Comparison of ENCODE assay signal across 14 cellular contexts in the genomic region with DNA sequence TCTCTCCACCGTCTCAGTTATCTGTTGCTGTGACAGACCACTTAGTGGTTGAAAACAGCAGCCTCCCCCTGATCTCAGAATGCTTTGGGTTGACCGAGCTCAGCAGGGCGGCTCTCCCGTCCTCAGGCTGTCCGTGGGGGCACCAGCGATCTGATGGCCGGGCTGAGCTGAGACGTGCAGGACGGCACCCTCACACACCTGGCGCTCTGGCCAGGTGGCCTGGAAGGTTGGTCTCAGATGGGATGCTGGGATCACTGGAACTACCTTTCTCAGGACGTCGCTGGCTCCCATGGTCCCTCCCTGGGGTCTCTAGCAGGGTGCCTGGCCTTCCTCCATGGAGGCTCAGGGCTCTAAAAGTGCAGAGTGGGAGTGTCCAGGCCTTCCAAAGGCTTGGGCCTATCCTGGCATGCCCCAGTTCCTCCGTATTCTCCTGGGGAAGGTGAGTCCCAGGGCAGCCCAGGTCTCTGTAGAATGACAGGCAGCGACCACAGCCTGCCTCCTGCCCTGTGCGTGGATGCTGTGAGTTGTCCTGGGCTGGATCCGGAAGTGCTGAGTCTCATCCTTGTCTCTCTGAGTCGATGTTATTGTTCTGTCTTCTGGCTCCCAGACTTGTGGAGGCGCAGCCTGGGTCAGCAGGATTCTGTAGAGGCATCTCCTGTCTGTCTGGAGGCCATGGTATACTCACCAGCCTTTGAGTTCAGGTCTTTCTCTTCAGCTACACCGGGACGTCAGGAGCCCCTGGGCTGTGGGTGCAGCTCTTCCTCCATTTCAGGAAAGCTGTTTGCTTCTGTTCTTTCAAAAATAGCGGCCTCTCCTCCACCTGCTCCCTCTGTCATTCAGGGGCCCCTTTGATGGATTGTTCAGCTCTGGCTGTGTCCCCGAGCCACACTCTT. TPM values are rescaled to one million over a fixed set of nuclear protein-coding genes. Genes with fewer than 3 reads are reported as not detected.
DNase-seq lines count a peak whose midpoint lies in the region; ATAC-seq and TF ChIP-seq lines count a peak whose summit lies in the region.
"Had no signal": no experiment of that assay in that cellular context is flagged by ENCODE, and none has a peak within 500 bp of the region (broad histone marks: within the 10 kb centered on the region; RNA-seq: fewer than 3 reads in every experiment).

No MANE protein-coding gene starts in this region.

- 82 to 90% methylated on average over 22 of the region's 22 CpGs for WGBS in sigmoid colon, 2 donors
- WGBS in thyroid gland, 2 donors = 84% methylated on average over 13 to 20 of the region's 22 CpGs

- H3K4me3 ChIP-seq in sigmoid colon = no peak overlapping the region
- H3K4me3 ChIP-seq in thyroid gland (replicated peaks in 1 of 3) = no peak overlapping the region

- peaks cover 4% of the 10 kb centered on the region for H3K27me3 Mint-ChIP-seq in glutamatergic neuron (ENCODE audit: unreplicated experiment)

- TF ChIP-seq CTCF in glutamatergic neuron (IDR thresholded peaks at IDR 0.05; ENCODE audit: partially characterized antibody, unreplicated experiment) = no peak
- no peak for TF ChIP-seq CTCF in sigmoid colon (IDR thresholded peaks at IDR 0.05)
- no peak for TF ChIP-seq CTCF in thyroid gland (IDR thresholded peaks at IDR 0.05)

- H3K27ac Mint-ChIP-seq in glutamatergic neuron (ENCODE audit: unreplicated experiment) = no peak overlapping the region

- H3K36me3 Mint-ChIP-seq in glutamatergic neuron (ENCODE audit: unreplicated experiment) = peaks cover 9% of the 10 kb centered on the region

- TF ChIP-seq POLR2A in sigmoid colon (IDR thresholded peaks at IDR 0.05) (no peak), thyroid gland (IDR thresholded peaks at IDR 0.05) (no peak)

- no peak for ATAC-seq in stimulated activated naive CD8-positive, alpha-beta T cell treated with anti-CD3 and anti-CD28 coated beads, Interleukin-15, Interleukin-2, amounts not matched to agents 100 U/mL and 50 U/mL, for 24 hours

- H3K27me3 ChIP-seq in sigmoid colon (no peaks in the 10 kb centered on the region), thyroid gland (no peaks in the 10 kb centered on the region)

- H3K4me1 ChIP-seq in sigmoid colon (peaks cover 0 to 10% (median 0%) of the 10 kb centered on the region in 4 donors), thyroid gland (peaks cover 3 to 8% of the 10 kb centered on the region in 2 donors)

- peaks cover 11% of the 10 kb centered on the region for H3K4me1 Mint-ChIP-seq in glutamatergic neuron (ENCODE audit: low read depth, unreplicated experiment)

- DNase-seq in SKM-1 treated with dmso at 0.1 percent for 144 hours (lab: John Stamatoyannopoulos, UW; ENCODE audit: unreplicated experiment) (peak; percentile 58), SKM-1 (lab: John Stamatoyannopoulos, UW; ENCODE audit: unreplicated experiment) (no peak), NOMO-1 (lab: John Stamatoyannopoulos, UW; ENCODE audit: unreplicated experiment in 2 of 2) (peak; percentile 50 to 60), glutamatergic neuron (no peak), sigmoid colon (peak; percentile 59), SW 1271 (lab: John Stamatoyannopoulos, UW) (no peak), thyroid gland (no peak)
- no peak for DNase-seq in stimulated activated naive CD8-positive, alpha-beta T cell treated with anti-CD3 and anti-CD28 coated beads, Interleukin-15, Interleukin-2, amounts not matched to agents 100 U/mL and 50 U/mL, for 24 hours
- DNase-seq: COR-L47; GOT3; Karpas-422; NCI-H2029; stimulated activated CD4-positive, alpha-beta T cell treated with anti-CD3 and anti-CD28 coated beads, Interleukin-4, amount 100 ng/mL, for 1 hour had no signal

- no peaks in the 10 kb centered on the region for H3K9me3 ChIP-seq in sigmoid colon
- no peaks in the 10 kb centered on the region for H3K9me3 ChIP-seq in thyroid gland

- intact Hi-C loops in sigmoid colon (cut with DNase I) (no loop called here), thyroid gland (cut with DNase I) (loop anchor here (5.0 kb wide), 1 partner anchor 257 kb away; no protein-coding TSS in a partner anchor)

- no peak for TF ChIP-seq EP300 in sigmoid colon (IDR thresholded peaks at IDR 0.05)

- no peaks in the 10 kb centered on the region for H3K36me3 ChIP-seq in sigmoid colon
- no peaks in the 10 kb centered on the region for H3K36me3 ChIP-seq in thyroid gland

- H3K4me3 Mint-ChIP-seq in glutamatergic neuron (ENCODE audit: unreplicated experiment) = peak overlapping the region; percentile 2

- H3K27ac ChIP-seq in sigmoid colon = no peak overlapping the region
- no peak overlapping the region for H3K27ac ChIP-seq in thyroid gland
- H3K27ac ChIP-seq: epithelial cell of prostate had no signal

- peaks cover 9% of the 10 kb centered on the region for H3K9me3 Mint-ChIP-seq in glutamatergic neuron (ENCODE audit: unreplicated experiment)

RNA-seq across cellular contexts. Expression of a gene that starts 12.1 kb away (rescaled TPM):
- total RNA-seq in glutamatergic neuron (ENCODE audit: unreplicated experiment) = 49.4 TPM
- 10 to 100 TPM in 1 of 4 donors, 1 to 10 TPM in 3; 7.7 to 10.2 (median 9.3) TPM for total RNA-seq in sigmoid colon
- 10 to 100 TPM; 27.0 to 50.8 (median 28.2) TPM for polyA plus RNA-seq in sigmoid colon
- 10 to 100 TPM; 14.5 to 35.4 (median 27.3) TPM for total RNA-seq in thyroid gland

RNA-seq across cellular contexts. Expression of a gene that starts 52.9 kb away (rescaled TPM):
- total RNA-seq in glutamatergic neuron (ENCODE audit: unreplicated experiment) (13.8 TPM), sigmoid colon (10 to 100 TPM in 1 of 4 donors, 1 to 10 TPM in 3; 6.1 to 15.5 (median 8.1) TPM), thyroid gland (10 to 100 TPM; 14.0 to 24.4 (median 19.4) TPM)
- 1 to 10 TPM; 1.4 to 6.2 (median 1.8) TPM for polyA plus RNA-seq in sigmoid colon

Comparison
In these comparisons a context has a peak if more than half of its experiments do, and no peak if none do; other contexts are left out.
1. DNase-seq: peak in SKM-1 treated with dmso at 0.1 percent for 144 hours (single experiment), NOMO-1 (2 of 2) and sigmoid colon (single experiment); none in SKM-1 (single experiment), glutamatergic neuron (single experiment), stimulated activated naive CD8-positive, alpha-beta T cell treated with anti-CD3 and anti-CD28 coated beads, Interleukin-15, Interleukin-2, amounts not matched to agents 100 U/mL and 50 U/mL, for 24 hours (single experiment), SW 1271 (0 of 2) and thyroid gland (0 of 2).